9 cellular contexts compared by ENCODE assay signal in genomic region chr15:93020976-93021772, GRCh38.
DNase-seq lines count a peak whose midpoint lies in the region; ATAC-seq and TF ChIP-seq lines count a peak whose summit lies in the region.
"Had no signal": no experiment of that assay in that cellular context is flagged by ENCODE, and none has a peak within 500 bp of the region (broad histone marks: within the 10 kb centered on the region; RNA-seq: fewer than 3 reads in every experiment).

No MANE protein-coding gene starts in this region.

- H3K27ac ChIP-seq in MM.1S (ENCODE audit: low read length), result no peak overlapping the region; the same call in 1 of the 2 replicates

- H3K27ac Mint-ChIP-seq in activated T-cell treated with anti-CD3 and anti-CD28 coated beads, Interleukin-2, amount 50 U/mL, for 72 hours, result peak overlapping the region; percentile 94

- no peaks in the 10 kb centered on the region for H3K9me2 ChIP-seq in MM.1S (replicated peaks; ENCODE audit: insufficient read depth, low read length)

- peaks cover 17% of the 10 kb centered on the region for H3K79me2 ChIP-seq in MM.1S (ENCODE audit: low read length)

- no peak overlapping the region for H3K4me2 ChIP-seq in MM.1S (ENCODE audit: low read depth, low read length)

- H3K9me3 Mint-ChIP-seq in activated T-cell treated with anti-CD3 and anti-CD28 coated beads, Interleukin-2, amount 50 U/mL, for 72 hours, result peaks cover 0 to 3% of the 10 kb centered on the region in 2 donors

- H4K20me1 ChIP-seq in MM.1S (ENCODE audit: insufficient read depth, low read length), result no peaks in the 10 kb centered on the region

- H3K36me3 ChIP-seq in MM.1S (replicated peaks; ENCODE audit: insufficient read depth, low read length), result peaks cover 23% of the 10 kb centered on the region

- H3K27me3 ChIP-seq in MM.1S (replicated peaks; ENCODE audit: insufficient read depth, low read length), result no peaks in the 10 kb centered on the region

- ATAC-seq in activated T-cell treated with anti-CD3 and anti-CD28 coated beads, Interleukin-2, amount 50 U/mL, for 72 hours (replicated peaks in 1 of 2), result no peak
- ATAC-seq in HG02642 (IDR thresholded peaks at IDR 0.05; ENCODE audit: poor library complexity, unreplicated experiment), result peak; percentile 71
- ATAC-seq in stimulated activated naive CD8-positive, alpha-beta T cell treated with anti-CD3 and anti-CD28 coated beads, Interleukin-15, Interleukin-2, amounts not matched to agents 100 U/mL and 50 U/mL, for 24 hours, result peak; percentile 74

- H3K4me1 Mint-ChIP-seq in activated T-cell treated with anti-CD3 and anti-CD28 coated beads, Interleukin-2, amount 50 U/mL, for 72 hours (ENCODE audit: low read depth), result peaks cover 96% of the 10 kb centered on the region

- peaks cover 21% of the 10 kb centered on the region for H3K4me1 ChIP-seq in MM.1S (ENCODE audit: low read length)

- H3K27me3 Mint-ChIP-seq in activated T-cell treated with anti-CD3 and anti-CD28 coated beads, Interleukin-2, amount 50 U/mL, for 72 hours (ENCODE audit: low read depth), result no peaks in the 10 kb centered on the region

- H2AFZ ChIP-seq in MM.1S (ENCODE audit: low read length), result no peak overlapping the region

- DNase-seq in activated T-cell treated with anti-CD3 and anti-CD28 coated beads, Interleukin-2, amount 50 U/mL, for 72 hours, result no peak
- DNase-seq in activated T-cell treated with anti-CD3 and anti-CD28 coated beads for 4 hours (no peak), MM.1S (peak; percentile 64), GM13976 (ENCODE audit: low spot score) (no peak), erythroblast (lab: John Stamatoyannopoulos, UW) (no peak)
- no peak for DNase-seq in stimulated activated naive CD8-positive, alpha-beta T cell treated with anti-CD3 and anti-CD28 coated beads, Interleukin-15, Interleukin-2, amounts not matched to agents 100 U/mL and 50 U/mL, for 24 hours
- no peak for DNase-seq in stimulated activated naive CD4-positive, alpha-beta T cell (lab: John Stamatoyannopoulos, UW)
- DNase-seq: NCI-H1930 had no signal

- peaks cover 36 to 79% of the 10 kb centered on the region in 2 donors for H3K36me3 Mint-ChIP-seq in activated T-cell treated with anti-CD3 and anti-CD28 coated beads, Interleukin-2, amount 50 U/mL, for 72 hours (ENCODE audit: insufficient read depth in 2 of 2)

- peaks cover 10% of the 10 kb centered on the region for H3F3A ChIP-seq in MM.1S (ENCODE audit: insufficient read depth, low read length)

- in situ Hi-C loops in GM13976 (cut with MboI; ENCODE audit: low sequenced_read_pairs, unreplicated experiment), result loop anchor here (25.0 kb wide), 1 partner anchor 234 kb away; no protein-coding TSS in a partner anchor

- H3K9ac ChIP-seq in MM.1S (ENCODE audit: low read length), result no peak overlapping the region

- peak overlapping the region; percentile 2 to 59 for H3K4me3 Mint-ChIP-seq in activated T-cell treated with anti-CD3 and anti-CD28 coated beads, Interleukin-2, amount 50 U/mL, for 72 hours

- no peak for TF ChIP-seq POLR2A in erythroblast (IDR thresholded peaks at IDR 0.05; ENCODE audit: low read length)

- H3K4me3 ChIP-seq in MM.1S (ENCODE audit: low read length), result no peak overlapping the region

- no peaks in the 10 kb centered on the region for H3K9me3 ChIP-seq in MM.1S (replicated peaks; ENCODE audit: insufficient read depth, low read length)

- TF ChIP-seq CTCF in MM.1S (IDR thresholded peaks at IDR 0.05; ENCODE audit: low read length) (no peak), GM13976 (IDR thresholded peaks at IDR 0.05; ENCODE audit: borderline replicate concordance, control extremely low read depth, extremely low read depth, insufficient read depth, missing control alignments) (no peak)

Comparison
In these comparisons a context has a peak if more than half of its experiments do, and no peak if none do; other contexts are left out.
1. ATAC-seq: peak in HG02642 (single experiment) and stimulated activated naive CD8-positive, alpha-beta T cell treated with anti-CD3 and anti-CD28 coated beads, Interleukin-15, Interleukin-2, amounts not matched to agents 100 U/mL and 50 U/mL, for 24 hours (single experiment); none in activated T-cell treated with anti-CD3 and anti-CD28 coated beads, Interleukin-2, amount 50 U/mL, for 72 hours (0 of 2).